Comparison of ENCODE assay signal across 12 cellular contexts in genomic region chr2:226953206-226953605, GRCh38.
"Had no signal": no experiment of that assay in that cellular context is flagged by ENCODE, and none has a peak within 500 bp of the region (broad histone marks: within the 10 kb centered on the region; RNA-seq: fewer than 3 reads in every experiment).

No MANE protein-coding gene starts in this region.

- ATAC-seq: heart right ventricle, left lobe of liver had no signal

- H3K4me3 Mint-ChIP-seq: activated naive CD4-positive, alpha-beta T cell treated with anti-CD3 and anti-CD28 coated beads, Interleukin-2, amount 10 ng/mL, durations not matched to agents 7 days and 5 days had no signal

- H3K36me3 ChIP-seq: brain microvascular endothelial cell, heart right ventricle had no signal

- H3K4me3 ChIP-seq: heart right ventricle had no signal

- H3K27ac Mint-ChIP-seq: activated T-helper 2 cell treated with anti-CD3 and anti-CD28 coated beads, Interferon-gamma antibody, Interleukin-2, Interleukin-4, amounts not matched to agents 10 μg/mL and 5 μg/mL and 100 μg/mL, durations not matched to agents 14 hours and 24 hours and 36 hours had no signal

- H3K27me3 ChIP-seq: brain microvascular endothelial cell, heart right ventricle had no signal

- H3K27ac ChIP-seq: brain microvascular endothelial cell, heart right ventricle had no signal

- DNase-seq: activated CD4-positive, alpha-beta T cell treated with anti-CD3 and anti-CD28 coated beads, Interleukin-2, amount 50 U/mL, for 1 hour; activated T-cell treated with anti-CD3 and anti-CD28 coated beads for 4 hours; brain microvascular endothelial cell; effector memory CD4-positive, alpha-beta T cell; heart right ventricle; mesenchymal stem cell; stimulated activated CD4-positive, alpha-beta T cell treated with anti-CD3 and anti-CD28 coated beads, Interleukin-15, amount 100 ng/mL, for 24 hours; stimulated activated CD4-positive, alpha-beta T cell treated with anti-CD3 and anti-CD28 coated beads, Interleukin-4, amount 100 ng/mL, for 4 hours; trophoblast cell had no signal

- H3K27me3 Mint-ChIP-seq: activated naive CD4-positive, alpha-beta T cell treated with anti-CD3 and anti-CD28 coated beads, Interleukin-2, amount 10 ng/mL, durations not matched to agents 7 days and 5 days had no signal
